Comparison of ENCODE assay signal across 8 cellular contexts in genomic region chr1:2234762-2235113, GRCh38. TPM values are rescaled to one million over a fixed set of nuclear protein-coding genes. Genes with fewer than 3 reads are reported as not detected.
DNase-seq lines count a peak whose midpoint lies in the region; ATAC-seq and TF ChIP-seq lines count a peak whose summit lies in the region.

No MANE protein-coding gene starts in this region.

- DNase-seq in GM23338 (ENCODE audit: low spot score), result peak; percentile 0
- peak; percentile 54 for DNase-seq in activated CD8-positive, alpha-beta T cell treated with anti-CD3 and anti-CD28 coated beads, Interleukin-2, amount 10 ng/mL, durations not matched to agents 7 days and 5 days
- no peak for DNase-seq in glutamatergic neuron
- DNase-seq in sciatic nerve (ENCODE audit: low spot score), result no peak
- DNase-seq in NCI-H748 (lab: John Stamatoyannopoulos, UW; ENCODE audit: unreplicated experiment), result no peak
- DNase-seq in DMS 273 (lab: John Stamatoyannopoulos, UW; ENCODE audit: unreplicated experiment), result no peak
- no peak for DNase-seq in DMS53 (lab: John Stamatoyannopoulos, UW)
- no peak for DNase-seq in activated CD8-positive, alpha-beta memory T cell treated with anti-CD3 and anti-CD28 coated beads for 24 hours

- POLR2A ChIA-PET in activated CD8-positive, alpha-beta T cell treated with anti-CD3 and anti-CD28 coated beads, Interleukin-2, amount 10 ng/mL, durations not matched to agents 7 days and 5 days (lab: Charles Lee), result interaction anchor here (0.6 to 5.3 kb wide), 4 partner anchors 21 to 66 kb away, joined by 3 to 36 read pairs (median 5); partner anchors contain the start of gene FAAP20

- no peak overlapping the region for H3K4me3 Mint-ChIP-seq in GM23338
- H3K4me3 Mint-ChIP-seq in activated CD8-positive, alpha-beta T cell treated with anti-CD3 and anti-CD28 coated beads, Interleukin-2, amount 10 ng/mL, durations not matched to agents 7 days and 5 days, result peak overlapping the region; percentile 77
- peak overlapping the region; percentile 99 for H3K4me3 Mint-ChIP-seq in glutamatergic neuron (ENCODE audit: unreplicated experiment)

- peaks cover 86% of the 10 kb centered on the region for H4K20me1 ChIP-seq in GM23338 (replicated peaks; ENCODE audit: insufficient read depth)

- H2AFZ ChIP-seq in GM23338, result no peak overlapping the region

- no peak overlapping the region for H3K27ac Mint-ChIP-seq in GM23338
- peak overlapping the region; percentile 90 for H3K27ac Mint-ChIP-seq in activated CD8-positive, alpha-beta T cell treated with anti-CD3 and anti-CD28 coated beads, Interleukin-2, amount 10 ng/mL, durations not matched to agents 7 days and 5 days
- peak overlapping the region; percentile 95 for H3K27ac Mint-ChIP-seq in glutamatergic neuron (ENCODE audit: unreplicated experiment)

- no peaks in the 10 kb centered on the region for H3K9me2 ChIP-seq in GM23338 (ENCODE audit: insufficient read depth)

- H3K36me3 Mint-ChIP-seq in GM23338 (ENCODE audit: low read depth), result peaks cover 4% of the 10 kb centered on the region; the same call in 1 of the 3 replicates
- peaks cover 28% of the 10 kb centered on the region for H3K36me3 Mint-ChIP-seq in activated CD8-positive, alpha-beta T cell treated with anti-CD3 and anti-CD28 coated beads, Interleukin-2, amount 10 ng/mL, durations not matched to agents 7 days and 5 days (ENCODE audit: low read depth)
- no peaks in the 10 kb centered on the region for H3K36me3 Mint-ChIP-seq in glutamatergic neuron (ENCODE audit: unreplicated experiment)

- H3K4me1 ChIP-seq in GM23338 (ENCODE audit: insufficient read depth), result peaks cover 37% of the 10 kb centered on the region; the same call in 1 of the 2 replicates

- H3K4me2 ChIP-seq in GM23338, result no peak overlapping the region

- ATAC-seq in GM23338, result no peak
- peak; percentile 24 for ATAC-seq in activated CD8-positive, alpha-beta T cell treated with anti-CD3 and anti-CD28 coated beads, Interleukin-2, amount 10 ng/mL, durations not matched to agents 7 days and 5 days
- ATAC-seq in sciatic nerve, result peak; percentile 31

- peaks cover 100% of the 10 kb centered on the region for H3K79me2 ChIP-seq in GM23338 (replicated peaks; ENCODE audit: insufficient read depth)

- H3K9me3 Mint-ChIP-seq in GM23338, result no peaks in the 10 kb centered on the region; the same call in 2 of the 3 replicates
- H3K9me3 Mint-ChIP-seq in activated CD8-positive, alpha-beta T cell treated with anti-CD3 and anti-CD28 coated beads, Interleukin-2, amount 10 ng/mL, durations not matched to agents 7 days and 5 days (ENCODE audit: insufficient read depth), result no peaks in the 10 kb centered on the region
- H3K9me3 Mint-ChIP-seq in glutamatergic neuron (ENCODE audit: unreplicated experiment), result peaks cover 41% of the 10 kb centered on the region

- intact Hi-C loops in sciatic nerve (cut with DNase I), result loop anchor here (10.0 kb wide), 1 partner anchor 60 kb away; no protein-coding TSS in a partner anchor

- 0 out of 2 replicates have a peak overlapping the region, but pooled peaks have one; percentile 55 for H3K27ac ChIP-seq in GM23338 (ENCODE audit: low read depth)

- peaks cover 14% of the 10 kb centered on the region for H3K27me3 Mint-ChIP-seq in GM23338 (ENCODE audit: insufficient read depth, low read depth, poor library complexity)
- no peaks in the 10 kb centered on the region for H3K27me3 Mint-ChIP-seq in activated CD8-positive, alpha-beta T cell treated with anti-CD3 and anti-CD28 coated beads, Interleukin-2, amount 10 ng/mL, durations not matched to agents 7 days and 5 days (ENCODE audit: low read depth)
- peaks cover 34% of the 10 kb centered on the region for H3K27me3 Mint-ChIP-seq in glutamatergic neuron (ENCODE audit: unreplicated experiment)

- TF ChIP-seq CTCF in GM23338 (conservative IDR thresholded peaks at IDR 0.05; ENCODE audit: low read depth in 2 of 2), result no peak
- TF ChIP-seq CTCF in glutamatergic neuron (IDR thresholded peaks at IDR 0.05; ENCODE audit: partially characterized antibody, unreplicated experiment), result no peak

- H3K4me1 Mint-ChIP-seq in GM23338 (peaks cover 68% of the 10 kb centered on the region), glutamatergic neuron (ENCODE audit: low read depth, unreplicated experiment) (peaks cover 45% of the 10 kb centered on the region)
- peaks cover 81% of the 10 kb centered on the region for H3K4me1 Mint-ChIP-seq in activated CD8-positive, alpha-beta T cell treated with anti-CD3 and anti-CD28 coated beads, Interleukin-2, amount 10 ng/mL, durations not matched to agents 7 days and 5 days (ENCODE audit: low read depth)

- H3K4me3 ChIP-seq in GM23338, result no peak overlapping the region

- H3K27me3 ChIP-seq in GM23338 (ENCODE audit: insufficient read depth), result no peaks in the 10 kb centered on the region

- CTCF ChIA-PET in activated CD8-positive, alpha-beta T cell treated with anti-CD3 and anti-CD28 coated beads, Interleukin-2, amount 10 ng/mL, durations not matched to agents 7 days and 5 days (lab: Charles Lee), result interaction anchor here (0.6 to 6.4 kb wide), 13 partner anchors 14 to 147 kb away, joined by 3 to 32 read pairs (median 4); partner anchors contain the start of gene FAAP20

- peaks cover 13% of the 10 kb centered on the region; the same call in 1 of the 2 replicates for H3F3A ChIP-seq in GM23338 (replicated peaks; ENCODE audit: low read depth)

- H3K36me3 ChIP-seq in GM23338 (ENCODE audit: insufficient read depth), result no peaks in the 10 kb centered on the region

TF ChIP-seq in GM23338, 12 proteins besides CTCF, POLR2A, EP300 and RAD21 (continues in another document):
- TF ChIP-seq ZNF114 (CRISPR knock-in tag; IDR thresholded peaks at IDR 0.05), result no peak
- TF ChIP-seq, protein P1, sequence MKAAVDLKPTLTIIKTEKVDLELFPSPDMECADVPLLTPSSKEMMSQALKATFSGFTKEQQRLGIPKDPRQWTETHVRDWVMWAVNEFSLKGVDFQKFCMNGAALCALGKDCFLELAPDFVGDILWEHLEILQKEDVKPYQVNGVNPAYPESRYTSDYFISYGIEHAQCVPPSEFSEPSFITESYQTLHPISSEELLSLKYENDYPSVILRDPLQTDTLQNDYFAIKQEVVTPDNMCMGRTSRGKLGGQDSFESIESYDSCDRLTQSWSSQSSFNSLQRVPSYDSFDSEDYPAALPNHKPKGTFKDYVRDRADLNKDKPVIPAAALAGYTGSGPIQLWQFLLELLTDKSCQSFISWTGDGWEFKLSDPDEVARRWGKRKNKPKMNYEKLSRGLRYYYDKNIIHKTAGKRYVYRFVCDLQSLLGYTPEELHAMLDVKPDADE (IDR thresholded peaks at IDR 0.05), result no peak
- TF ChIP-seq EZH2phosphoT487 (IDR thresholded peaks at IDR 0.05; ENCODE audit: unreplicated experiment), result no peak
- no peak for TF ChIP-seq POLR2AphosphoS5 (IDR thresholded peaks at IDR 0.05; ENCODE audit: low read depth)
- TF ChIP-seq ZNF331 (CRISPR knock-in tag; IDR thresholded peaks at IDR 0.05; ENCODE audit: low read depth), result no peak

RNA-seq across cellular contexts. Expression of gene SKI, which starts 6.6 kb away (rescaled TPM):
- total RNA-seq in GM23338 (2014; rRNA removed; shearing (Covaris generic)), result 62.8 and 66.8 TPM in 2 replicates
- polyA plus RNA-seq in GM23338 (2016; fragmentation: Nextera tagmentation; extraction: Ambion mirVana), result 9.3 and 10.4 TPM in 2 replicates
- 10 to 100 TPM; 41.2 to 41.4 TPM for total RNA-seq in activated CD8-positive, alpha-beta T cell treated with anti-CD3 and anti-CD28 coated beads, Interleukin-2, amount 10 ng/mL, durations not matched to agents 7 days and 5 days
- 143 TPM for total RNA-seq in glutamatergic neuron (ENCODE audit: unreplicated experiment)
- 108 TPM for total RNA-seq in sciatic nerve

RNA-seq across cellular contexts. Expression of gene FAAP20, which starts 40.2 kb away (rescaled TPM):
- 54.3 and 79.1 TPM in 2 replicates for total RNA-seq in GM23338 (2014; rRNA removed; shearing (Covaris generic))
- 167 and 173 TPM in 2 replicates for polyA plus RNA-seq in GM23338 (2016; fragmentation: Nextera tagmentation; extraction: Ambion mirVana)
- total RNA-seq in activated CD8-positive, alpha-beta T cell treated with anti-CD3 and anti-CD28 coated beads, Interleukin-2, amount 10 ng/mL, durations not matched to agents 7 days and 5 days, result 10 to 100 TPM; 69.7 to 74.4 TPM
- total RNA-seq in glutamatergic neuron (ENCODE audit: unreplicated experiment) (111 TPM), sciatic nerve (43.0 TPM)

Comparison
In these comparisons a context has a peak if more than half of its experiments do, and no peak if none do; other contexts are left out.
1. DNase-seq: peak in GM23338 (single experiment) and activated CD8-positive, alpha-beta T cell treated with anti-CD3 and anti-CD28 coated beads, Interleukin-2, amount 10 ng/mL, durations not matched to agents 7 days and 5 days (single experiment); none in glutamatergic neuron (single experiment), sciatic nerve (single experiment), NCI-H748 (single experiment), DMS 273 (single experiment), DMS53 (single experiment) and activated CD8-positive, alpha-beta memory T cell treated with anti-CD3 and anti-CD28 coated beads for 24 hours (single experiment).